ENCODE assay signal across 19 cellular contexts in genomic region chr7:151661556-151661955, GRCh38.
A peak's percentile ranks its signal among the peaks of the same experiment; 100 is the strongest.
DNase-seq lines count a peak whose midpoint lies in the region; ATAC-seq and TF ChIP-seq lines count a peak whose summit lies in the region.
"Had no signal": no experiment of that assay in that cellular context is flagged by ENCODE, and none has a peak within 500 bp of the region (broad histone marks: within the 10 kb centered on the region; RNA-seq: fewer than 3 reads in every experiment).

No MANE protein-coding gene starts in this region.

- H3K4me1 ChIP-seq in osteoblast (ENCODE audit: insufficient read depth, low read length) = peaks cover 78% of the 10 kb centered on the region
- H3K4me1 ChIP-seq: HAP-1 had no signal

- DNase-seq in Caki2 (ENCODE audit: low read depth) (peak; percentile 90), HuH-7 (ENCODE audit: low spot score) (peak; percentile 34), kidney epithelial cell (ENCODE audit: low read depth) (peak; percentile 81), osteoblast (ENCODE audit: insufficient read length, low spot score, missing footprints) (no peak), foreskin fibroblast (no peak)
- DNase-seq in activated CD4-positive, alpha-beta T cell treated with anti-CD3 and anti-CD28 coated beads for 4 hours = no peak
- DNase-seq: CD8-positive, alpha-beta memory T cell; GDM1; NCI-H1048; NCI-H1436 treated with DMSO at 0.1 percent for 48 hours; NCI-H2029 treated with DMSO at 0.1 percent for 48 hours; NCI-H510A; NCI-H82; PC-9 had no signal

- in situ Hi-C loops in Caki2 (cut with HindIII; ENCODE audit: low pct_unique_long_range_greater_than_20kb, low sequenced_read_pairs) = no loop called here

- H3K4me3 ChIP-seq in kidney epithelial cell (ENCODE audit: low read depth, low read length) (no peak overlapping the region), osteoblast (ENCODE audit: insufficient read depth, low read length) (no peak overlapping the region), foreskin fibroblast (ENCODE audit: low read depth in 1 of 2, low read length in 2 of 2) (no peak overlapping the region)
- H3K4me3 ChIP-seq: BLaER1, GM12878, HAP-1, PC-9 had no signal

- no peaks in the 10 kb centered on the region for H3K79me2 ChIP-seq in osteoblast (ENCODE audit: insufficient read depth, low read length)

- ATAC-seq in HG03039 (IDR thresholded peaks at IDR 0.05; ENCODE audit: unreplicated experiment) = no peak
- ATAC-seq: GM12878 had no signal

- no peaks in the 10 kb centered on the region for H4K20me1 ChIP-seq in osteoblast (ENCODE audit: insufficient read depth, low read length)
- H4K20me1 ChIP-seq: BLaER1 had no signal

- no peaks in the 10 kb centered on the region for H3K36me3 ChIP-seq in kidney epithelial cell (ENCODE audit: control insufficient read depth, insufficient read depth, low read length)
- H3K36me3 ChIP-seq in osteoblast (ENCODE audit: insufficient read depth, low read length) = no peaks in the 10 kb centered on the region
- H3K36me3 ChIP-seq: BLaER1, HAP-1 had no signal

- TF ChIP-seq CTCF in kidney epithelial cell (IDR thresholded peaks at IDR 0.05; ENCODE audit: insufficient read depth, low read length, poor library complexity, severe bottlenecking) (no peak), osteoblast (IDR thresholded peaks at IDR 0.05; ENCODE audit: extremely low read depth, low read depth, low read length) (no peak), foreskin fibroblast (IDR thresholded peaks at IDR 0.05; ENCODE audit: low read depth, low read length) (no peak)

- no peak overlapping the region for H3K4me2 ChIP-seq in osteoblast (ENCODE audit: insufficient read depth, low read length)
- H3K4me2 ChIP-seq: BLaER1, KMS-11, PC-9 had no signal

- no peaks in the 10 kb centered on the region for H3K27me3 ChIP-seq in kidney epithelial cell (ENCODE audit: control insufficient read depth, insufficient read depth, low read length)
- no peaks in the 10 kb centered on the region for H3K27me3 ChIP-seq in osteoblast (ENCODE audit: insufficient read depth, low read length)
- H3K27me3 ChIP-seq: BLaER1 had no signal

- H3K9me3 ChIP-seq in osteoblast (ENCODE audit: low read depth, low read length) = peaks cover 5% of the 10 kb centered on the region
- H3K9me3 ChIP-seq: HAP-1 had no signal

- no peak overlapping the region for H2AFZ ChIP-seq in osteoblast (ENCODE audit: low read length)
- H2AFZ ChIP-seq: PC-9 had no signal

- peak overlapping the region; percentile 90 for H3K27ac ChIP-seq in osteoblast (ENCODE audit: low read depth, low read length)
- H3K27ac ChIP-seq: BLaER1, KMS-11, PC-9 had no signal

Comparison
In these comparisons a context has a peak if more than half of its experiments do, and no peak if none do; other contexts are left out.
1. DNase-seq: peak in Caki2 (single experiment), HuH-7 (single experiment) and kidney epithelial cell (single experiment); none in osteoblast (single experiment), activated CD4-positive, alpha-beta T cell treated with anti-CD3 and anti-CD28 coated beads for 4 hours (0 of 2) and foreskin fibroblast (0 of 2).